9 cellular contexts compared by ENCODE assay signal in genomic region chr6:129684323-129684884, GRCh38. TPM values are rescaled to one million over a fixed set of nuclear protein-coding genes. Genes with fewer than 3 reads are reported as not detected.
DNase-seq lines count a peak whose midpoint lies in the region; ATAC-seq and TF ChIP-seq lines count a peak whose summit lies in the region.
"Had no signal": no experiment of that assay in that cellular context is flagged by ENCODE, and none has a peak within 500 bp of the region (broad histone marks: within the 10 kb centered on the region; RNA-seq: fewer than 3 reads in every experiment).

No MANE protein-coding gene starts in this region.

- H3K9ac ChIP-seq in skeletal muscle satellite cell (ENCODE audit: low read depth, low read length), result peak overlapping the region; percentile 69

- H3K36me3 ChIP-seq in skeletal muscle satellite cell (ENCODE audit: insufficient read depth, low read length), result peaks cover 15% of the 10 kb centered on the region

- H3K4me3 ChIP-seq in GM12865 (ENCODE audit: low read depth, low read length) (peak overlapping the region; percentile 33; the same call in 1 of the 2 replicates), skeletal muscle satellite cell (ENCODE audit: low read length) (no peak overlapping the region)

- no peaks in the 10 kb centered on the region for H3K27me3 ChIP-seq in skeletal muscle satellite cell (ENCODE audit: control insufficient read depth, insufficient read depth, low read length)

- CTCF ChIA-PET in RWPE1 (lab: Yijun Ruan, JAX), result no interaction called here

- peak overlapping the region; percentile 41 for H3K4me2 ChIP-seq in skeletal muscle satellite cell (ENCODE audit: low read length)

- no peak for DNase-seq in GM12865 (ENCODE audit: low read depth)
- DNase-seq in RWPE1 (ENCODE audit: low spot score), result no peak
- no peak for DNase-seq in epithelial cell of prostate (ENCODE audit: low read depth, low spot score)
- DNase-seq in kidney glomerular epithelial cell (lab: John Stamatoyannopoulos, UW), result no peak
- DNase-seq in NCI-H446 (lab: John Stamatoyannopoulos, UW), result no peak
- DNase-seq: NCI-H526 treated with DMSO at 0.1 percent for 48 hours had no signal

- peak overlapping the region; percentile 85; the same call in 1 of the 2 replicates for H3K27ac ChIP-seq in RWPE1
- peak overlapping the region; percentile 93 for H3K27ac ChIP-seq in epithelial cell of prostate

- no peak for ATAC-seq in GM21360 (IDR thresholded peaks at IDR 0.05; ENCODE audit: unreplicated experiment)
- no peak for ATAC-seq in HG03521 (IDR thresholded peaks at IDR 0.05; ENCODE audit: unreplicated experiment)

- H3K4me1 ChIP-seq in skeletal muscle satellite cell (ENCODE audit: control insufficient read depth, insufficient read depth, low read length), result peaks cover 76% of the 10 kb centered on the region

- POLR2A ChIA-PET in RWPE1 (lab: Yijun Ruan, JAX; ENCODE audit: low non-redundant PET), result no interaction called here

- no peaks in the 10 kb centered on the region for H3K9me3 ChIP-seq in skeletal muscle satellite cell (replicated peaks; ENCODE audit: low read length)

- TF ChIP-seq CTCF in GM12865 (IDR thresholded peaks at IDR 0.05; ENCODE audit: insufficient read depth, low read depth, low read length, missing control alignments), result no peak
- no peak for TF ChIP-seq CTCF in RWPE1 (conservative IDR thresholded peaks at IDR 0.05; ENCODE audit: low read depth)

RNA-seq across cellular contexts. Expression of gene ARHGAP18, which starts 25.6 kb away (rescaled TPM):
- 36.5 and 37.1 TPM in 2 replicates for total RNA-seq in skeletal muscle satellite cell (2012; rRNA removed)
